1 cellular context compared by ENCODE assay signal in the genomic region with DNA sequence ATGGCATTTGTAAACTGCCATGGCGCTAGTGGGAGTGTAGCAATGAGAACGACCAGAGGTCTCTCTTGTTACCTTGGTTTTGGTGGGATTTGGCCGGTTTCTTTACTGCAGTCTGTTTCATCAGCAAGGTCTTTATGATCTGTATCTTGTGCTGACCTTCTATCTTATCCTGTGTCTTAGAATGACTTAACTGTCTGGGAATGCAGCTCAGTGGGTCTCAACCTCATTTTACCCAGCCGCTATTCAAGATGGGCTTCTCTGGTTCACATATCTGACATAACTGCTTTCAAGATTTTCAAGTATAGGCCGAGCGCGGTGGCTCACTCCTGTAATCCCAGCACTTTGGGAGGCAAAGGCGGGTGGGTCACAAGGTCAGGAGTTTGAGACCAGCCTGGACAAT.
TF ChIP-seq lines count a peak whose summit lies in the region.

No MANE protein-coding gene starts in this region.

TF ChIP-seq in WTC11, 78 proteins besides CTCF, POLR2A, EP300 and RAD21:
- TF ChIP-seq, protein P1, sequence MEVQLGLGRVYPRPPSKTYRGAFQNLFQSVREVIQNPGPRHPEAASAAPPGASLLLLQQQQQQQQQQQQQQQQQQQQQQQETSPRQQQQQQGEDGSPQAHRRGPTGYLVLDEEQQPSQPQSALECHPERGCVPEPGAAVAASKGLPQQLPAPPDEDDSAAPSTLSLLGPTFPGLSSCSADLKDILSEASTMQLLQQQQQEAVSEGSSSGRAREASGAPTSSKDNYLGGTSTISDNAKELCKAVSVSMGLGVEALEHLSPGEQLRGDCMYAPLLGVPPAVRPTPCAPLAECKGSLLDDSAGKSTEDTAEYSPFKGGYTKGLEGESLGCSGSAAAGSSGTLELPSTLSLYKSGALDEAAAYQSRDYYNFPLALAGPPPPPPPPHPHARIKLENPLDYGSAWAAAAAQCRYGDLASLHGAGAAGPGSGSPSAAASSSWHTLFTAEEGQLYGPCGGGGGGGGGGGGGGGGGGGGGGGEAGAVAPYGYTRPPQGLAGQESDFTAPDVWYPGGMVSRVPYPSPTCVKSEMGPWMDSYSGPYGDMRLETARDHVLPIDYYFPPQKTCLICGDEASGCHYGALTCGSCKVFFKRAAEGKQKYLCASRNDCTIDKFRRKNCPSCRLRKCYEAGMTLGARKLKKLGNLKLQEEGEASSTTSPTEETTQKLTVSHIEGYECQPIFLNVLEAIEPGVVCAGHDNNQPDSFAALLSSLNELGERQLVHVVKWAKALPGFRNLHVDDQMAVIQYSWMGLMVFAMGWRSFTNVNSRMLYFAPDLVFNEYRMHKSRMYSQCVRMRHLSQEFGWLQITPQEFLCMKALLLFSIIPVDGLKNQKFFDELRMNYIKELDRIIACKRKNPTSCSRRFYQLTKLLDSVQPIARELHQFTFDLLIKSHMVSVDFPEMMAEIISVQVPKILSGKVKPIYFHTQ (CRISPR knock-in tag; IDR thresholded peaks at IDR 0.05) = no peak
- no peak for TF ChIP-seq SMAD3 (CRISPR knock-in tag; IDR thresholded peaks at IDR 0.05; ENCODE audit: borderline replicate concordance)
- TF ChIP-seq CBFB (CRISPR knock-in tag; IDR thresholded peaks at IDR 0.05; ENCODE audit: low read depth) = no peak
- TF ChIP-seq NFATC4 (CRISPR knock-in tag; IDR thresholded peaks at IDR 0.05) = no peak
- TF ChIP-seq, protein P2, sequence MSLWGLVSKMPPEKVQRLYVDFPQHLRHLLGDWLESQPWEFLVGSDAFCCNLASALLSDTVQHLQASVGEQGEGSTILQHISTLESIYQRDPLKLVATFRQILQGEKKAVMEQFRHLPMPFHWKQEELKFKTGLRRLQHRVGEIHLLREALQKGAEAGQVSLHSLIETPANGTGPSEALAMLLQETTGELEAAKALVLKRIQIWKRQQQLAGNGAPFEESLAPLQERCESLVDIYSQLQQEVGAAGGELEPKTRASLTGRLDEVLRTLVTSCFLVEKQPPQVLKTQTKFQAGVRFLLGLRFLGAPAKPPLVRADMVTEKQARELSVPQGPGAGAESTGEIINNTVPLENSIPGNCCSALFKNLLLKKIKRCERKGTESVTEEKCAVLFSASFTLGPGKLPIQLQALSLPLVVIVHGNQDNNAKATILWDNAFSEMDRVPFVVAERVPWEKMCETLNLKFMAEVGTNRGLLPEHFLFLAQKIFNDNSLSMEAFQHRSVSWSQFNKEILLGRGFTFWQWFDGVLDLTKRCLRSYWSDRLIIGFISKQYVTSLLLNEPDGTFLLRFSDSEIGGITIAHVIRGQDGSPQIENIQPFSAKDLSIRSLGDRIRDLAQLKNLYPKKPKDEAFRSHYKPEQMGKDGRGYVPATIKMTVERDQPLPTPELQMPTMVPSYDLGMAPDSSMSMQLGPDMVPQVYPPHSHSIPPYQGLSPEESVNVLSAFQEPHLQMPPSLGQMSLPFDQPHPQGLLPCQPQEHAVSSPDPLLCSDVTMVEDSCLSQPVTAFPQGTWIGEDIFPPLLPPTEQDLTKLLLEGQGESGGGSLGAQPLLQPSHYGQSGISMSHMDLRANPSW (CRISPR knock-in tag; conservative IDR thresholded peaks at IDR 0.05; ENCODE audit: low read depth) = no peak
- no peak for TF ChIP-seq RORB (CRISPR knock-in tag; IDR thresholded peaks at IDR 0.05)
- no peak for TF ChIP-seq MXD4 (CRISPR knock-in tag; IDR thresholded peaks at IDR 0.05; ENCODE audit: borderline replicate concordance)
- TF ChIP-seq GRHL2 (CRISPR knock-in tag; IDR thresholded peaks at IDR 0.05; ENCODE audit: insufficient replicate concordance, severe bottlenecking) = no peak
- no peak for TF ChIP-seq TEAD1 (CRISPR knock-in tag; IDR thresholded peaks at IDR 0.05)
- no peak for TF ChIP-seq NFYB (CRISPR knock-in tag; conservative IDR thresholded peaks at IDR 0.05; ENCODE audit: low read depth)
- no peak for TF ChIP-seq CREB1 (CRISPR knock-in tag; IDR thresholded peaks at IDR 0.05)
- TF ChIP-seq TP53 (CRISPR knock-in tag; IDR thresholded peaks at IDR 0.05) = no peak
- no peak for TF ChIP-seq ZNF532 (CRISPR knock-in tag; IDR thresholded peaks at IDR 0.05; ENCODE audit: borderline replicate concordance)
- TF ChIP-seq ZNF317 (CRISPR knock-in tag; IDR thresholded peaks at IDR 0.05; ENCODE audit: borderline replicate concordance, low read depth) = no peak
- TF ChIP-seq SMAD4 (CRISPR knock-in tag; IDR thresholded peaks at IDR 0.05) = no peak
- TF ChIP-seq, protein P3, sequence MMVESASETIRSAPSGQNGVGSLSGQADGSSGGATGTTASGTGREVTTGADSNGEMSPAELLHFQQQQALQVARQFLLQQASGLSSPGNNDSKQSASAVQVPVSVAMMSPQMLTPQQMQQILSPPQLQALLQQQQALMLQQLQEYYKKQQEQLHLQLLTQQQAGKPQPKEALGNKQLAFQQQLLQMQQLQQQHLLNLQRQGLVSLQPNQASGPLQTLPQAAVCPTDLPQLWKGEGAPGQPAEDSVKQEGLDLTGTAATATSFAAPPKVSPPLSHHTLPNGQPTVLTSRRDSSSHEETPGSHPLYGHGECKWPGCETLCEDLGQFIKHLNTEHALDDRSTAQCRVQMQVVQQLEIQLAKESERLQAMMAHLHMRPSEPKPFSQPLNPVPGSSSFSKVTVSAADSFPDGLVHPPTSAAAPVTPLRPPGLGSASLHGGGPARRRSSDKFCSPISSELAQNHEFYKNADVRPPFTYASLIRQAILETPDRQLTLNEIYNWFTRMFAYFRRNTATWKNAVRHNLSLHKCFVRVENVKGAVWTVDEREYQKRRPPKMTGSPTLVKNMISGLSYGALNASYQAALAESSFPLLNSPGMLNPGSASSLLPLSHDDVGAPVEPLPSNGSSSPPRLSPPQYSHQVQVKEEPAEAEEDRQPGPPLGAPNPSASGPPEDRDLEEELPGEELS (CRISPR knock-in tag; IDR thresholded peaks at IDR 0.05) = no peak
- TF ChIP-seq OVOL2 (CRISPR knock-in tag; IDR thresholded peaks at IDR 0.05; ENCODE audit: borderline replicate concordance) = no peak
- TF ChIP-seq E2F4 (CRISPR knock-in tag; IDR thresholded peaks at IDR 0.05; ENCODE audit: borderline replicate concordance, low read depth) = no peak
- no peak for TF ChIP-seq IRF2 (CRISPR knock-in tag; IDR thresholded peaks at IDR 0.05; ENCODE audit: borderline replicate concordance, low read depth)
- no peak for TF ChIP-seq ZNF121 (CRISPR knock-in tag; IDR thresholded peaks at IDR 0.05)
TF ChIP-seq in WTC11: peak in this region for 0.
